8 cellular contexts compared by ENCODE assay signal in the genomic region with DNA sequence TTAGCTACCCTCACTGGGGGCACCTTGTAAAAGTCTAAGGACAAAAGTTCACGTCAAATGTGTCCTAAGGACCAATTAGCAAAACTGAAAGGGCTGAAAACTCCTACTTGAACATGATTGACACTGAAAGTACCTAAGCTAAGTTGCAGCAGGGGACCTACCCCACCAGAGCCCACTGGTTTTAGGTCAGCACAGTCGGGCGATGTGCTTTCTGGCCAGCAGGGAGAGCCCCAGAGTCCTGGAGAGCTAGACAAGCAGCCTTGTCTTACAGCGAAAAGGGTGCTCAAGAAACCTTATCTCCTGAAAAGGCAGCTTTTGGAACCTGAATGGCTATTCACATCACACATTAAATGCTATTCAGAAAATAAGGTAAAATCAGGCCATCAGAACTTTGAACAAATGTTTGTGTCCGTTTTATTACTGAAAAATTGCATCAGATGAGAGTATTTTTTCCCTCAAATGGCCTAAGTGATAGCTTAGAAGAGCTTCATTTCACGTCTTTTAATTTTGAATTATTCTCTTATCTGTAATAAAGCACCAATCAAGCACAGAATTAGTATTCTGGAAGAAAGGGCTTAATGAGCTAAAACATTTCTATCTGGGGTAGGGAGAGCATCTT. TPM values are rescaled to one million over a fixed set of nuclear protein-coding genes. Genes with fewer than 3 reads are reported as not detected.
A peak's percentile ranks its signal among the peaks of the same experiment; 100 is the strongest.
DNase-seq lines count a peak whose midpoint lies in the region; ATAC-seq and TF ChIP-seq lines count a peak whose summit lies in the region.

No MANE protein-coding gene starts in this region.

- H3K9me2 ChIP-seq in DOHH2 (replicated peaks; ENCODE audit: control insufficient read depth, low read length) = no peaks in the 10 kb centered on the region

- intact Hi-C loops in heart right ventricle (cut with DNase I) = no loop called here

- H3K27ac ChIP-seq in DOHH2 (ENCODE audit: low read depth, low read length) (no peak overlapping the region), mesenchymal stem cell (ENCODE audit: low read length, poor library complexity, severe bottlenecking) (no peak overlapping the region), heart right ventricle (no peak overlapping the region)

- H3K79me1 ChIP-seq in mesenchymal stem cell (replicated peaks; ENCODE audit: low read length, poor library complexity, severe bottlenecking) = no peaks in the 10 kb centered on the region

- H3K18ac ChIP-seq in mesenchymal stem cell (ENCODE audit: low read depth in 1 of 2, low read length in 2 of 2) = no peak overlapping the region

- H2BK5ac ChIP-seq in mesenchymal stem cell (ENCODE audit: low read depth, low read length, poor library complexity, severe bottlenecking) = no peak overlapping the region

- H3F3A ChIP-seq in DOHH2 (ENCODE audit: control insufficient read depth, insufficient read depth) = no peaks in the 10 kb centered on the region

- H4K8ac ChIP-seq in mesenchymal stem cell (ENCODE audit: low read length) = no peak overlapping the region

- H2BK120ac ChIP-seq in mesenchymal stem cell (ENCODE audit: low read depth, low read length) = no peak overlapping the region

- 14% methylated on average over 5 of the region's 6 CpGs for WGBS in mesenchymal stem cell
- 32 to 34% methylated on average over 6 of the region's 6 CpGs for WGBS in heart right ventricle, 2 donors

- H2AK5ac ChIP-seq in mesenchymal stem cell (ENCODE audit: low read length, severe bottlenecking) = no peak overlapping the region

- H3K36me3 ChIP-seq in DOHH2 (ENCODE audit: control insufficient read depth, low read length) (no peaks in the 10 kb centered on the region), mesenchymal stem cell (ENCODE audit: control insufficient read depth in 1 of 2, insufficient read depth in 2 of 2, low read depth in 1 of 2, low read length in 2 of 2) (no peaks in the 10 kb centered on the region), heart right ventricle (no peaks in the 10 kb centered on the region)

- H3K23ac ChIP-seq in mesenchymal stem cell (ENCODE audit: low read length in 2 of 2) = no peak overlapping the region

- ATAC-seq in GM19324 (IDR thresholded peaks at IDR 0.05; ENCODE audit: low FRiP score, unreplicated experiment) (no peak), heart right ventricle (no peak)

- DNase-seq in HFF-Myc (ENCODE audit: extremely low read depth, low read depth) = no peak
- peak; percentile 15 to 28 for DNase-seq in SHP77 (lab: John Stamatoyannopoulos, UW)
- peak; percentile 44 for DNase-seq in activated naive CD4-positive, alpha-beta T cell treated with anti-CD3 and anti-CD28 coated beads, Interleukin-2, amount 50 U/mL, for 16 hours
- peak; percentile 12 for DNase-seq in mesenchymal stem cell
- DNase-seq in kidney glomerular epithelial cell (lab: John Stamatoyannopoulos, UW) = no peak
- no peak for DNase-seq in heart right ventricle

- TF ChIP-seq CTCF in DOHH2 (IDR thresholded peaks at IDR 0.05; ENCODE audit: low read depth, low read length, poor library complexity, severe bottlenecking) (peak; percentile 72), HFF-Myc (IDR thresholded peaks at IDR 0.05; ENCODE audit: low read depth, low read length, missing control alignments) (peak; percentile 66), heart right ventricle (IDR thresholded peaks at IDR 0.05) (peak in 3 of 9 donors; percentile 16 to 50 (median 18))

- H3K27me3 ChIP-seq in DOHH2 (ENCODE audit: control insufficient read depth, low read length) (no peaks in the 10 kb centered on the region; the same call in 1 of the 2 replicates), mesenchymal stem cell (ENCODE audit: control insufficient read depth in 1 of 2, insufficient read depth in 1 of 2, low read length in 2 of 2) (no peaks in the 10 kb centered on the region), heart right ventricle (peaks cover 0 to 21% (median 9%) of the 10 kb centered on the region in 7 donors)

- no peaks in the 10 kb centered on the region for H4K20me1 ChIP-seq in DOHH2 (ENCODE audit: control insufficient read depth, insufficient read depth, low read depth, low read length)

- H4K91ac ChIP-seq in mesenchymal stem cell (ENCODE audit: low read length) = no peak overlapping the region

- H3K9me3 ChIP-seq in DOHH2 (ENCODE audit: control insufficient read depth, insufficient read depth, low read length) = peaks cover 10% of the 10 kb centered on the region; the same call in 1 of the 2 replicates
- peaks cover 52% of the 10 kb centered on the region for H3K9me3 ChIP-seq in mesenchymal stem cell (ENCODE audit: control insufficient read depth, low read length)
- peaks cover 0 to 47% (median 20%) of the 10 kb centered on the region in 11 donors for H3K9me3 ChIP-seq in heart right ventricle

- H3K4ac ChIP-seq in mesenchymal stem cell (ENCODE audit: low read depth in 1 of 2, low read length in 2 of 2) = no peak overlapping the region

- H3K14ac ChIP-seq in mesenchymal stem cell (ENCODE audit: low read length in 2 of 2) = no peak overlapping the region

- no peak overlapping the region for H3K4me2 ChIP-seq in DOHH2 (ENCODE audit: low read length)
- no peak overlapping the region for H3K4me2 ChIP-seq in mesenchymal stem cell (ENCODE audit: low read length, poor library complexity, severe bottlenecking)

- no peak overlapping the region for H2AFZ ChIP-seq in mesenchymal stem cell (ENCODE audit: low read depth, low read length)

- H3K79me2 ChIP-seq in DOHH2 (ENCODE audit: control insufficient read depth, low read length) = no peaks in the 10 kb centered on the region

- H2BK12ac ChIP-seq in mesenchymal stem cell (ENCODE audit: low read length in 2 of 2) = no peak overlapping the region

- no peak overlapping the region for H3K9ac ChIP-seq in mesenchymal stem cell (ENCODE audit: low read length)

- no peak overlapping the region for H3K4me3 ChIP-seq in DOHH2 (ENCODE audit: low read length)
- H3K4me3 ChIP-seq in HFF-Myc (replicated peaks; ENCODE audit: low read depth, low read length) = no peak overlapping the region
- no peak overlapping the region for H3K4me3 ChIP-seq in mesenchymal stem cell (ENCODE audit: insufficient read depth in 1 of 2, low read depth in 1 of 2, low read length in 2 of 2)
- no peak overlapping the region for H3K4me3 ChIP-seq in heart right ventricle

- H3K4me1 ChIP-seq in DOHH2 (ENCODE audit: control insufficient read depth, low read length) (peaks cover 10% of the 10 kb centered on the region), mesenchymal stem cell (ENCODE audit: control insufficient read depth, insufficient read depth, low read depth, low read length) (no peaks in the 10 kb centered on the region), heart right ventricle (no peaks in the 10 kb centered on the region)

- H2BK15ac ChIP-seq in mesenchymal stem cell (ENCODE audit: low read depth, poor library complexity, severe bottlenecking) = no peak overlapping the region

RNA-seq across cellular contexts. Expression of a gene that starts 52.2 kb away (rescaled TPM):
- 4.9 TPM for polyA plus RNA-seq in mesenchymal stem cell (2013, experiment 1 of 2)
- 4.5 TPM for polyA plus RNA-seq in mesenchymal stem cell (2013, experiment 2 of 2)
- 10 to 100 TPM in 1 of 10 donors, 1 to 10 TPM in 4, under 1 TPM in 5; 0.28 to 19.1 (median 0.72) TPM for total RNA-seq in heart right ventricle
- polyA plus RNA-seq in heart right ventricle = under 1 TPM; 0.09 to 0.15 TPM

Comparison
In these comparisons a context has a peak if more than half of its experiments do, and no peak if none do; other contexts are left out.
1. DNase-seq: peak in SHP77 (2 of 2), activated naive CD4-positive, alpha-beta T cell treated with anti-CD3 and anti-CD28 coated beads, Interleukin-2, amount 50 U/mL, for 16 hours (single experiment) and mesenchymal stem cell (single experiment); none in HFF-Myc (single experiment), kidney glomerular epithelial cell (single experiment) and heart right ventricle (0 of 2).